In the genomic region with DNA sequence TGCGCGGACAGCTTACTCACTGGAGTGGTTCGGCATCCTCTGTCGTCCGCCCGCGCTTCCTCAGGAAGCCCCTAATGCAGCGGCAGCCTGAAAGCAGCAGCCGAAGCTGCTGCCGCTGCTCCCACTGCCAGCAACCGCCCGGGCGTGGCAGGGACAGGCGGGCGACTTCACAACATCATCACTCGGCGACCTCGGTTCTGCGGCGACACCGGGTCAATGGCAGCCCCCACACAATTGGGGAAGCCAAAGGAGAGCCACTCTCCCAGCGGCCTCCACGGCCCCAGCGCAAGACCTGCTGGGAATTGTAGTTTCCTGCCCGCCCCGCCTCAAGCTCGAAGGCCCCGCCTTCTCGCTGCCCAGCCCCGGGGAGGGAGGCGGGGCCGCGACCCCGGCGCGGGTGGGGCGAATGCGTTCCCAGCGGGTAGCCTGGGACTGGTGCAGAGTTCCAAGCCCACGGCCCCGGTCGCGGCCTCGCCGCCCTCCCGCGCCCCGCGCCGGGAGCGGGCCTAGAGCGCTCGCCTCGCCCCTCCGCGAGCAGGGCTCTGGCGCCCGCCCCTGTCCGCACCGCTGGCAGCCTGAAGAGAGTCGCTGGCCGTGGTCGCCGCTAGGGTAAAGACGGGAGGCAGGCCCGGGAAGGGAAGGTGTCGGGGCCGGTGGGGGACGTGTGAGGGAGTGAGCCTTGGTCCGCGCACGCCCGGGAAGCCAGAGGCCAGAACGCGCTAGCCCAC, we compare ENCODE assay signal across 1 cellular context.
A peak's percentile ranks its signal among the peaks of the same experiment; 100 is the strongest.
TF ChIP-seq lines count a peak whose summit lies in the region.

A gene with protein sequence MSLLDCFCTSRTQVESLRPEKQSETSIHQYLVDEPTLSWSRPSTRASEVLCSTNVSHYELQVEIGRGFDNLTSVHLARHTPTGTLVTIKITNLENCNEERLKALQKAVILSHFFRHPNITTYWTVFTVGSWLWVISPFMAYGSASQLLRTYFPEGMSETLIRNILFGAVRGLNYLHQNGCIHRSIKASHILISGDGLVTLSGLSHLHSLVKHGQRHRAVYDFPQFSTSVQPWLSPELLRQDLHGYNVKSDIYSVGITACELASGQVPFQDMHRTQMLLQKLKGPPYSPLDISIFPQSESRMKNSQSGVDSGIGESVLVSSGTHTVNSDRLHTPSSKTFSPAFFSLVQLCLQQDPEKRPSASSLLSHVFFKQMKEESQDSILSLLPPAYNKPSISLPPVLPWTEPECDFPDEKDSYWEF (plus strand): TSS at position 411 of the 728 bp plus-strand sequence. CDS start 3,101 bp downstream, outside the sequence.
A gene with protein sequence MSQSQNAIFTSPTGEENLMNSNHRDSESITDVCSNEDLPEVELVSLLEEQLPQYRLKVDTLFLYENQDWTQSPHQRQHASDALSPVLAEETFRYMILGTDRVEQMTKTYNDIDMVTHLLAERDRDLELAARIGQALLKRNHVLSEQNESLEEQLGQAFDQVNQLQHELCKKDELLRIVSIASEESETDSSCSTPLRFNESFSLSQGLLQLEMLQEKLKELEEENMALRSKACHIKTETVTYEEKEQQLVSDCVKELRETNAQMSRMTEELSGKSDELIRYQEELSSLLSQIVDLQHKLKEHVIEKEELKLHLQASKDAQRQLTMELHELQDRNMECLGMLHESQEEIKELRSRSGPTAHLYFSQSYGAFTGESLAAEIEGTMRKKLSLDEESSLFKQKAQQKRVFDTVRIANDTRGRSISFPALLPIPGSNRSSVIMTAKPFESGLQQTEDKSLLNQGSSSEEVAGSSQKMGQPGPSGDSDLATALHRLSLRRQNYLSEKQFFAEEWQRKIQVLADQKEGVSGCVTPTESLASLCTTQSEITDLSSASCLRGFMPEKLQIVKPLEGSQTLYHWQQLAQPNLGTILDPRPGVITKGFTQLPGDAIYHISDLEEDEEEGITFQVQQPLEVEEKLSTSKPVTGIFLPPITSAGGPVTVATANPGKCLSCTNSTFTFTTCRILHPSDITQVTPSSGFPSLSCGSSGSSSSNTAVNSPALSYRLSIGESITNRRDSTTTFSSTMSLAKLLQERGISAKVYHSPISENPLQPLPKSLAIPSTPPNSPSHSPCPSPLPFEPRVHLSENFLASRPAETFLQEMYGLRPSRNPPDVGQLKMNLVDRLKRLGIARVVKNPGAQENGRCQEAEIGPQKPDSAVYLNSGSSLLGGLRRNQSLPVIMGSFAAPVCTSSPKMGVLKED (minus strand): TSS at position 129 of the 728 bp plus-strand sequence. CDS start 30,951 bp downstream, outside the sequence.

TF ChIP-seq in HEK293, 187 proteins besides CTCF, POLR2A, EP300 and RAD21 (continued from another document):
- TF ChIP-seq, protein P1, sequence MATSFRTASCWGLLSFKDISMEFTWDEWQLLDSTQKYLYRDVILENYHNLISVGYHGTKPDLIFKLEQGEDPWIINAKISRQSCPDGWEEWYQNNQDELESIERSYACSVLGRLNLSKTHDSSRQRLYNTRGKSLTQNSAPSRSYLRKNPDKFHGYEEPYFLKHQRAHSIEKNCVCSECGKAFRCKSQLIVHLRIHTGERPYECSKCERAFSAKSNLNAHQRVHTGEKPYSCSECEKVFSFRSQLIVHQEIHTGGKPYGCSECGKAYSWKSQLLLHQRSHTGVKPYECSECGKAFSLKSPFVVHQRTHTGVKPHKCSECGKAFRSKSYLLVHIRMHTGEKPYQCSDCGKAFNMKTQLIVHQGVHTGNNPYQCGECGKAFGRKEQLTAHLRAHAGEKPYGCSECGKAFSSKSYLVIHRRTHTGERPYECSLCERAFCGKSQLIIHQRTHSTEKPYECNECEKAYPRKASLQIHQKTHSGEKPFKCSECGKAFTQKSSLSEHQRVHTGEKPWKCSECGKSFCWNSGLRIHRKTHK (tag by site-specific recombination; IDR thresholded peaks at IDR 0.05), result no peak
- TF ChIP-seq, protein P2, sequence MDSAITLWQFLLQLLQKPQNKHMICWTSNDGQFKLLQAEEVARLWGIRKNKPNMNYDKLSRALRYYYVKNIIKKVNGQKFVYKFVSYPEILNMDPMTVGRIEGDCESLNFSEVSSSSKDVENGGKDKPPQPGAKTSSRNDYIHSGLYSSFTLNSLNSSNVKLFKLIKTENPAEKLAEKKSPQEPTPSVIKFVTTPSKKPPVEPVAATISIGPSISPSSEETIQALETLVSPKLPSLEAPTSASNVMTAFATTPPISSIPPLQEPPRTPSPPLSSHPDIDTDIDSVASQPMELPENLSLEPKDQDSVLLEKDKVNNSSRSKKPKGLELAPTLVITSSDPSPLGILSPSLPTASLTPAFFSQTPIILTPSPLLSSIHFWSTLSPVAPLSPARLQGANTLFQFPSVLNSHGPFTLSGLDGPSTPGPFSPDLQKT (IDR thresholded peaks at IDR 0.05; ENCODE audit: borderline replicate concordance, low read depth, low read length), result no peak
- TF ChIP-seq ZNF311 (tag by site-specific recombination; IDR thresholded peaks at IDR 0.05; ENCODE audit: borderline replicate concordance) (no peak), ZSCAN23 (tag by site-specific recombination; IDR thresholded peaks at IDR 0.05) (no peak), REPIN1 (tag by site-specific recombination; IDR thresholded peaks at IDR 0.05; ENCODE audit: low read depth) (no peak), ZNF670 (tag by site-specific recombination; IDR thresholded peaks at IDR 0.05; ENCODE audit: low read depth) (no peak), EGR2 (tag by site-specific recombination; IDR thresholded peaks at IDR 0.05; ENCODE audit: low read depth) (no peak; the same call in 1 of the 2 replicates), ZSCAN30 (tag by site-specific recombination; IDR thresholded peaks at IDR 0.05) (peak; percentile 21; the same call in 1 of the 2 replicates)
